Comparison of ENCODE assay signal across 20 cellular contexts in the genomic region with DNA sequence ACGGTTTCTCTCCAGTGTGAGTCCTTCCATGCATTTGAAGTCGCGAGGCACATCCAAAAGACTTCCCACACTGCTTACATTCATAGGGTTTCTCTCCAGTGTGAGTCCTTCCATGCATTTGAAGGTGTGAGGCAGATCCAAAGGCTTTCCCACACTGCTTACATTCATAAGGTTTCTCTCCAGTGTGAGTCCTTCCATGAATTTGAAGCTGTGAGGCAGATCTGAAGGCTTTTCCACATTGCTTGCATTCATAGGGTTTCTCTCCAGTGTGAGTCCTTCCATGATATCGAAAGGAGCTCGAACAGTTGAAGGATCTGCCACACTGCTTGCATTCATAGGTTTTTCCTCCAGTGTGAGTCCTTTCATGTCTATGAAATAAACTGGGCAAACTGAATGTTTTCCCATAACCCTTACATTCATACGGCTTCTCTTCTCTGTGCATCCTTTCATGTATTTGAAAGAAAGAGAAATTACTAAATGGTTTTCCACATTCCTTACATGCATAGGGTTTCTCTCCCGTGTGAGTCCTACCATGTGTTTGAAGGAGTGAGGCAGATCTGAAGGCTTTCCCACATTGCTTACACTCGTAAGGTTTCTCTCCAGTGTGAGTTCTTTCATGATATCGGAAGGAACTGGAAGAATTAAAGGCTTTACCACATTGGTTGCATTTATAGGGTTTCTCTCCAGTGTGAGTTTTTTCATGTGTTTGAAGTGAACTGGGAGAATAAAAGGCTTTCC. TPM values are rescaled to one million over a fixed set of nuclear protein-coding genes. Genes with fewer than 3 reads are reported as not detected.
"Had no signal": no experiment of that assay in that cellular context is flagged by ENCODE, and none has a peak within 500 bp of the region (broad histone marks: within the 10 kb centered on the region; RNA-seq: fewer than 3 reads in every experiment).

No MANE protein-coding gene starts in this region.

- H2AFZ ChIP-seq: parathyroid adenoma had no signal

- H3K9ac ChIP-seq: parathyroid adenoma had no signal

- DNase-seq: activated CD4-positive, alpha-beta T cell treated with anti-CD3 and anti-CD28 coated beads, Interleukin-2, amount 50 U/mL, for 1 hour; activated naive CD4-positive, alpha-beta T cell treated with Interleukin-2 at 50 U/mL for 16 hours; aorta; dermis blood vessel endothelial cell; left cardiac atrium; lower lobe of right lung; midbrain; naive B cell; stimulated activated CD4-positive, alpha-beta T cell treated with anti-CD3 and anti-CD28 coated beads, Interleukin-15, amount 100 ng/mL, for 24 hours; stimulated activated CD4-positive, alpha-beta T cell treated with anti-CD3 and anti-CD28 coated beads, Interleukin-4, amount 100 ng/mL, for 4 hours; stimulated activated CD8-positive, alpha-beta memory T cell treated with anti-CD3 and anti-CD28 coated beads, Interleukin-4, amount 100 ng/mL, for 48 hours; stimulated activated naive CD4-positive, alpha-beta T cell treated with Interleukin-2 at 50 U/mL for 16 hours; T-helper 1 cell; T1000; upper lobe of left lung had no signal

- ATAC-seq: activated CD4-positive, CD25-positive, alpha-beta regulatory T cell treated with anti-CD3 and anti-CD28 coated beads, Interleukin-2, amount 50 U/mL, for 24 hours; activated T-helper 17 cell treated with anti-CD3 and anti-CD28 coated beads, Interleukin-2, amount 50 U/mL, for 72 hours; left cardiac atrium; lower lobe of right lung had no signal

- H3K27ac ChIP-seq: breast epithelium, lower lobe of right lung, parathyroid adenoma, upper lobe of left lung had no signal

- H3K4me1 ChIP-seq: breast epithelium, lower lobe of right lung, parathyroid adenoma, upper lobe of left lung had no signal

- H3K27me3 ChIP-seq: breast epithelium, upper lobe of left lung had no signal

- H3K4me3 ChIP-seq: lower lobe of right lung, upper lobe of left lung had no signal

RNA-seq across cellular contexts. Expression of a gene that starts 37.6 kb away (rescaled TPM):
- total RNA-seq: epithelial cell of proximal tubule had no signal
- polyA plus RNA-seq: aorta had no signal
